In genomic region chr3:77606372-77606771, GRCh38 we compare ENCODE assay signal across 24 cellular contexts.
"Had no signal": no experiment of that assay in that cellular context is flagged by ENCODE, and none has a peak within 500 bp of the region (broad histone marks: within the 10 kb centered on the region; RNA-seq: fewer than 3 reads in every experiment).

No MANE protein-coding gene starts in this region.

- DNase-seq: dorsolateral prefrontal cortex; effector CD4-positive, alpha-beta T cell; hypothalamus; immature natural killer cell; naive B cell; pancreas; right lobe of liver; small intestine; stimulated activated CD4-positive, alpha-beta T cell treated with anti-CD3 and anti-CD28 coated beads, Interleukin-15, amount 100 ng/mL, for 24 hours; stimulated activated CD4-positive, alpha-beta T cell treated with anti-CD3 and anti-CD28 coated beads, Interleukin-2, amount 100 ng/mL, for 48 hours; stimulated activated naive B cell treated with anti-CD40 and anti-IgM and Interleukin-4, amounts not matched to agents 10 μg/mL and 1 μg/mL and 100 μg/mL, for 72 hours; transverse colon; upper lobe of right lung; uterus had no signal

- H3K27ac Mint-ChIP-seq: immature natural killer cell; memory B cell; natural killer cell treated with Interleukin-12 subunit alpha and Interleukin-12 subunit beta and Interleukin-15 and Interleukin-18, amount 100 ng/mL, for 72 hours; stimulated activated naive B cell treated with anti-CD40 and anti-IgM and Interleukin-4, amounts not matched to agents 10 μg/mL and 1 μg/mL and 100 μg/mL, for 72 hours; stimulated activated naive CD8-positive, alpha-beta T cell treated with anti-CD3 and anti-CD28 coated beads, Interleukin-15, Interleukin-2, amounts not matched to agents 100 ng/mL and 50 ng/mL, for 24 hours had no signal

- H3K4me1 Mint-ChIP-seq: immature natural killer cell; memory B cell; naive B cell; neural crest cell; stimulated activated naive B cell treated with anti-CD40 and anti-IgM and Interleukin-4, amounts not matched to agents 10 μg/mL and 1 μg/mL and 100 μg/mL, for 72 hours had no signal

- H3K4me1 ChIP-seq: pancreas, right lobe of liver, suprapubic skin, transverse colon, upper lobe of right lung, uterus had no signal

- FAIRE-seq: frontal cortex, keratinocyte, pancreas, small intestine had no signal

- H3K36me3 Mint-ChIP-seq: memory B cell; naive B cell; natural killer cell treated with Interleukin-12 subunit alpha and Interleukin-12 subunit beta and Interleukin-15 and Interleukin-18, amount 100 ng/mL, for 72 hours; stimulated activated naive B cell treated with anti-CD40 and anti-IgM and Interleukin-4, amounts not matched to agents 10 μg/mL and 1 μg/mL and 100 μg/mL, for 72 hours had no signal

- H3K36me3 ChIP-seq: neutrophil, pancreas, right lobe of liver, suprapubic skin, transverse colon, upper lobe of right lung, uterus had no signal

- H3K4me3 Mint-ChIP-seq: immature natural killer cell; memory B cell; naive B cell; natural killer cell treated with Interleukin-12 subunit alpha and Interleukin-12 subunit beta and Interleukin-15 and Interleukin-18, amount 100 ng/mL, for 72 hours; neural crest cell; stimulated activated naive B cell treated with anti-CD40 and anti-IgM and Interleukin-4, amounts not matched to agents 10 μg/mL and 1 μg/mL and 100 μg/mL, for 72 hours; stimulated activated naive CD8-positive, alpha-beta T cell treated with anti-CD3 and anti-CD28 coated beads, Interleukin-15, Interleukin-2, amounts not matched to agents 100 ng/mL and 50 ng/mL, for 24 hours had no signal

- ATAC-seq: left lobe of liver; natural killer cell treated with Interleukin-12 subunit alpha and Interleukin-12 subunit beta and Interleukin-15 and Interleukin-18, amount 100 ng/mL, for 72 hours; pancreas; right lobe of liver; stimulated activated naive B cell treated with anti-CD40 and anti-IgM and Interleukin-4, amounts not matched to agents 10 μg/mL and 1 μg/mL and 100 μg/mL, for 72 hours; upper lobe of right lung had no signal

- H3K27ac ChIP-seq: dorsolateral prefrontal cortex, neutrophil, pancreas, right lobe of liver, suprapubic skin, transverse colon, upper lobe of right lung, uterus had no signal

- H3K4me3 ChIP-seq: dorsolateral prefrontal cortex, lung, pancreas, right lobe of liver, suprapubic skin, transverse colon, upper lobe of right lung, uterus had no signal

- H3K27me3 Mint-ChIP-seq: memory B cell; naive B cell; natural killer cell treated with Interleukin-12 subunit alpha and Interleukin-12 subunit beta and Interleukin-15 and Interleukin-18, amount 100 ng/mL, for 72 hours; stimulated activated naive B cell treated with anti-CD40 and anti-IgM and Interleukin-4, amounts not matched to agents 10 μg/mL and 1 μg/mL and 100 μg/mL, for 72 hours; stimulated activated naive CD8-positive, alpha-beta T cell treated with anti-CD3 and anti-CD28 coated beads, Interleukin-15, Interleukin-2, amounts not matched to agents 100 ng/mL and 50 ng/mL, for 24 hours had no signal

- H3K27me3 ChIP-seq: dorsolateral prefrontal cortex, neutrophil, pancreas, right lobe of liver, suprapubic skin, transverse colon, upper lobe of right lung, uterus had no signal
